10 cellular contexts compared by ENCODE assay signal in the genomic region with DNA sequence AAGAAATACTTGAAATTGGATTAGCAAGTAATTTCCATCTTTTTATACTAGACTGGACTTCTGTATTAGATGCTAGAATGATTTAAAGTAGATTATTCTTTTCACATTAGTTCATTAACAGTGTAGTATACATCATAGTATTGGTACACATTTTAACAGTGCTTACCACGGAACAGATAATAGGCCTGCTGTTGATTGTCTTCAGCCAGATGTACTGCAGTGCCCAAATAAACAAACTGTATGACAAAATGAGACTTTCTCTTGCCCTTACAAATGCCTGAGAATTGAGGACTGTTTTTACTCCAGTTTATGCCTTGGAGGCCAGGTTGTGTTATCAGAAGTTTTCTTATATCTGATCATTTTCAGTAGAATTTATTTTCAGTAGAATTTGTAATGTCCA. TPM values are rescaled to one million over a fixed set of nuclear protein-coding genes. Genes with fewer than 3 reads are reported as not detected.
A peak's percentile ranks its signal among the peaks of the same experiment; 100 is the strongest.
DNase-seq lines count a peak whose midpoint lies in the region; ATAC-seq and TF ChIP-seq lines count a peak whose summit lies in the region.
"Had no signal": no experiment of that assay in that cellular context is flagged by ENCODE, and none has a peak within 500 bp of the region (broad histone marks: within the 10 kb centered on the region; RNA-seq: fewer than 3 reads in every experiment).

No MANE protein-coding gene starts in this region.

- H3F3A ChIP-seq in SU-DHL-6 (ENCODE audit: insufficient read depth) = peaks cover 61% of the 10 kb centered on the region

- peaks cover 32% of the 10 kb centered on the region for H3K36me3 Mint-ChIP-seq in activated CD4-positive, alpha-beta T cell treated with anti-CD3 and anti-CD28 coated beads, Interleukin-2, amount 10 ng/mL, durations not matched to agents 7 days and 5 days (ENCODE audit: low read depth)
- no peaks in the 10 kb centered on the region for H3K36me3 Mint-ChIP-seq in WTC11

- no peaks in the 10 kb centered on the region for H4K20me1 ChIP-seq in SU-DHL-6 (ENCODE audit: low read depth, low read length)

- H3K4me3 Mint-ChIP-seq in activated CD4-positive, alpha-beta T cell treated with anti-CD3 and anti-CD28 coated beads, Interleukin-2, amount 10 ng/mL, durations not matched to agents 7 days and 5 days = peak overlapping the region; percentile 80
- no peak overlapping the region for H3K4me3 Mint-ChIP-seq in WTC11

- no peak overlapping the region for H2AFZ ChIP-seq in SU-DHL-6 (ENCODE audit: low read depth, low read length, severe bottlenecking)

- peak overlapping the region; percentile 100 for H3K4me2 ChIP-seq in SU-DHL-6 (ENCODE audit: low read depth, low read length, poor library complexity, severe bottlenecking)

- peak overlapping the region; percentile 76 for H3K4me3 ChIP-seq in SU-DHL-6 (ENCODE audit: insufficient read depth, low read length, poor library complexity, severe bottlenecking)
- peak overlapping the region; percentile 39 for H3K4me3 ChIP-seq in fibroblast of mammary gland (ENCODE audit: control insufficient read depth, low read depth, low read length)

- peak overlapping the region; percentile 67 for H3K9ac ChIP-seq in SU-DHL-6 (ENCODE audit: low read length)

- H3K27me3 Mint-ChIP-seq in activated CD4-positive, alpha-beta T cell treated with anti-CD3 and anti-CD28 coated beads, Interleukin-2, amount 10 ng/mL, durations not matched to agents 7 days and 5 days = no peaks in the 10 kb centered on the region
- no peaks in the 10 kb centered on the region for H3K27me3 Mint-ChIP-seq in WTC11 (ENCODE audit: low read depth)

- TF ChIP-seq CTCF in SU-DHL-6 (IDR thresholded peaks at IDR 0.05; ENCODE audit: insufficient read depth, low read length, poor library complexity, severe bottlenecking) (no peak), fibroblast of mammary gland (conservative IDR thresholded peaks at IDR 0.05; ENCODE audit: control insufficient read depth, insufficient read depth, low read depth, low read length) (no peak), WTC11 (IDR thresholded peaks at IDR 0.05) (no peak)

- H3K4me1 Mint-ChIP-seq in activated CD4-positive, alpha-beta T cell treated with anti-CD3 and anti-CD28 coated beads, Interleukin-2, amount 10 ng/mL, durations not matched to agents 7 days and 5 days = peaks cover 37% of the 10 kb centered on the region
- H3K4me1 Mint-ChIP-seq in WTC11 = peaks cover 9% of the 10 kb centered on the region

- peak overlapping the region; percentile 94 for H3K27ac Mint-ChIP-seq in activated CD4-positive, alpha-beta T cell treated with anti-CD3 and anti-CD28 coated beads, Interleukin-2, amount 10 ng/mL, durations not matched to agents 7 days and 5 days
- no peak overlapping the region for H3K27ac Mint-ChIP-seq in WTC11

- H3K27me3 ChIP-seq in SU-DHL-6 (ENCODE audit: low read length) = no peaks in the 10 kb centered on the region

- POLR2A ChIA-PET in activated CD4-positive, alpha-beta T cell treated with anti-CD3 and anti-CD28 coated beads, Interleukin-2, amount 10 ng/mL, durations not matched to agents 7 days and 5 days (lab: Charles Lee) = no interaction called here
- POLR2A ChIA-PET in WTC11 (lab: Charles Lee) = no interaction called here

- H3K27ac ChIP-seq in SU-DHL-6 (ENCODE audit: low read depth, low read length) (peak overlapping the region; percentile 100), substantia nigra (ENCODE audit: low read depth, low read length, poor library complexity, severe bottlenecking) (peak overlapping the region; percentile 92)

- peaks cover 46% of the 10 kb centered on the region for H3K79me2 ChIP-seq in SU-DHL-6 (ENCODE audit: insufficient read depth, low read length)

- DNase-seq in activated CD4-positive, alpha-beta T cell treated with anti-CD3 and anti-CD28 coated beads, Interleukin-2, amount 10 ng/mL, durations not matched to agents 7 days and 5 days = no peak
- DNase-seq in activated CD4-positive, alpha-beta T cell treated with anti-CD3 and anti-CD28 coated beads, Interleukin-2, amount 50 U/mL, for 48 hours = no peak
- peak; percentile 58 for DNase-seq in fibroblast of mammary gland (ENCODE audit: low read depth)
- DNase-seq in substantia nigra (lab: John Stamatoyannopoulos, UW) = peak in 2 of 49 donors; percentile 9 to 32
- DNase-seq in WTC11 (ENCODE audit: low spot score) = no peak
- DNase-seq in AG20443 (ENCODE audit: low spot score) = no peak
- DNase-seq: GOT3, NCI-H187 had no signal

- H3K9me3 ChIP-seq in SU-DHL-6 (ENCODE audit: insufficient read depth, low read length) = no peaks in the 10 kb centered on the region

- H3K36me3 ChIP-seq in SU-DHL-6 (ENCODE audit: low read length) = no peaks in the 10 kb centered on the region

- CTCF ChIA-PET in activated CD4-positive, alpha-beta T cell treated with anti-CD3 and anti-CD28 coated beads, Interleukin-2, amount 10 ng/mL, durations not matched to agents 7 days and 5 days (lab: Charles Lee) = no interaction called here
- CTCF ChIA-PET in WTC11 (lab: Charles Lee) = interaction anchor here (0.6 to 0.8 kb wide), 2 partner anchors 69 to 253 kb away, joined by 3 read pairs; no protein-coding TSS in a partner anchor

- no peak for ATAC-seq in WTC11
- ATAC-seq in GM21447 (IDR thresholded peaks at IDR 0.05; ENCODE audit: unreplicated experiment) = no peak

- no peaks in the 10 kb centered on the region for H3K9me3 Mint-ChIP-seq in activated CD4-positive, alpha-beta T cell treated with anti-CD3 and anti-CD28 coated beads, Interleukin-2, amount 10 ng/mL, durations not matched to agents 7 days and 5 days
- H3K9me3 Mint-ChIP-seq in WTC11 = no peaks in the 10 kb centered on the region

- H3K9me2 ChIP-seq in SU-DHL-6 (replicated peaks; ENCODE audit: insufficient read depth, low read length) = no peaks in the 10 kb centered on the region

TF ChIP-seq in WTC11, 78 proteins besides CTCF, POLR2A, EP300 and RAD21 (continues in another document):
- TF ChIP-seq ZNF416 (CRISPR knock-in tag; IDR thresholded peaks at IDR 0.05) = no peak
- TF ChIP-seq, protein P1, sequence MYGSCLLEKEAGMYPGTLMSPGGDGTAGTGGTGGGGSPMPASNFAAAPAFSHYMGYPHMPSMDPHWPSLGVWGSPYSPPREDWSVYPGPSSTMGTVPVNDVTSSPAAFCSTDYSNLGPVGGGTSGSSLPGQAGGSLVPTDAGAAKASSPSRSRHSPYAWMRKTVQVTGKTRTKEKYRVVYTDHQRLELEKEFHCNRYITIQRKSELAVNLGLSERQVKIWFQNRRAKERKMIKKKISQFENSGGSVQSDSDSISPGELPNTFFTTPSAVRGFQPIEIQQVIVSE (CRISPR knock-in tag; IDR thresholded peaks at IDR 0.05; ENCODE audit: borderline replicate concordance) = no peak
- TF ChIP-seq, protein P2, sequence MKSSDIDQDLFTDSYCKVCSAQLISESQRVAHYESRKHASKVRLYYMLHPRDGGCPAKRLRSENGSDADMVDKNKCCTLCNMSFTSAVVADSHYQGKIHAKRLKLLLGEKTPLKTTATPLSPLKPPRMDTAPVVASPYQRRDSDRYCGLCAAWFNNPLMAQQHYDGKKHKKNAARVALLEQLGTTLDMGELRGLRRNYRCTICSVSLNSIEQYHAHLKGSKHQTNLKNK (CRISPR knock-in tag; IDR thresholded peaks at IDR 0.05) = no peak
- TF ChIP-seq, protein P3, sequence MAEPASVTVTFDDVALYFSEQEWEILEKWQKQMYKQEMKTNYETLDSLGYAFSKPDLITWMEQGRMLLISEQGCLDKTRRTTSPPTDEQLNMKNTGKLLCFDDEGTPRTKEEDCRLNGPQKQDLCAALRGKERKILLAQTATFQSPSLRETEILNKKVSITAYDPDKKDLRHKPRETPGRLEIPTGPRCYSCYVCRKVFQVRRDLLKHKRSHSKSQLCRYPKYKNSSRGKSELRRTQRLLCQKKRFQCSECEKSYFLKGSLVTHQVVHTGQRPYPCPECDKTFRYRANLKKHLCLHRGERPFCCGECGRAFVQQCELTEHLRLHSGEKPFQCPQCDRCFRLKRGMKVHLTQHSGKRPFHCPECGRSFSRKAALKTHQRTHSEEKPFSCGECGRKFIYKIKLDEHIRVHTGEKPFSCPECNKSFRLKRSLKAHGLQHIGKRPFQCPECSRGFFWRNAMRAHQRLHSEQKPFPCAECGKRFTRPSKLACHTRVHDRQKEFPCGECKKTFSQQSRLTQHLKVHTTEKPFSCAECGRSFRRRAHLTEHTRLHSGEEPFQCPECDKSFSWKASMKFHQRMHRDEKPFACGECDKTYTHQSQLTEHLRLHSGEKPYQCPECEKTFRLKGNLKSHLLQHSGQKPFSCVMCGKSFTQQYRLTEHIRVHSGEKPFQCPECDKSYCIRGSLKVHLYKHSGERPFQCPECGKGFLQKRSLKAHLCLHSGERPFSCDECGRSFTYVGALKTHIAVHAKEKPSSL (CRISPR knock-in tag; conservative IDR thresholded peaks at IDR 0.05) = no peak
- no peak for TF ChIP-seq FOXK1 (CRISPR knock-in tag; IDR thresholded peaks at IDR 0.05)
- TF ChIP-seq, protein P4, sequence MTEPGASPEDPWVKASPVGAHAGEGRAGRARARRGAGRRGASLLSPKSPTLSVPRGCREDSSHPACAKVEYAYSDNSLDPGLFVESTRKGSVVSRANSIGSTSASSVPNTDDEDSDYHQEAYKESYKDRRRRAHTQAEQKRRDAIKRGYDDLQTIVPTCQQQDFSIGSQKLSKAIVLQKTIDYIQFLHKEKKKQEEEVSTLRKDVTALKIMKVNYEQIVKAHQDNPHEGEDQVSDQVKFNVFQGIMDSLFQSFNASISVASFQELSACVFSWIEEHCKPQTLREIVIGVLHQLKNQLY (CRISPR knock-in tag; IDR thresholded peaks at IDR 0.05) = no peak
- TF ChIP-seq, protein P5, sequence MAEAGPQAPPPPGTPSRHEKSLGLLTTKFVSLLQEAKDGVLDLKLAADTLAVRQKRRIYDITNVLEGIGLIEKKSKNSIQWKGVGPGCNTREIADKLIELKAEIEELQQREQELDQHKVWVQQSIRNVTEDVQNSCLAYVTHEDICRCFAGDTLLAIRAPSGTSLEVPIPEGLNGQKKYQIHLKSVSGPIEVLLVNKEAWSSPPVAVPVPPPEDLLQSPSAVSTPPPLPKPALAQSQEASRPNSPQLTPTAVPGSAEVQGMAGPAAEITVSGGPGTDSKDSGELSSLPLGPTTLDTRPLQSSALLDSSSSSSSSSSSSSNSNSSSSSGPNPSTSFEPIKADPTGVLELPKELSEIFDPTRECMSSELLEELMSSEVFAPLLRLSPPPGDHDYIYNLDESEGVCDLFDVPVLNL (CRISPR knock-in tag; IDR thresholded peaks at IDR 0.05; ENCODE audit: borderline replicate concordance, low read depth) = no peak
- TF ChIP-seq TCF7 (CRISPR knock-in tag; IDR thresholded peaks at IDR 0.05; ENCODE audit: low read depth) = no peak
- TF ChIP-seq ZNF423 (CRISPR knock-in tag; IDR thresholded peaks at IDR 0.05) = no peak
- TF ChIP-seq ZNF671 (CRISPR knock-in tag; IDR thresholded peaks at IDR 0.05) = no peak

RNA-seq across cellular contexts. Expression of a gene that starts 0.6 kb away (rescaled TPM):
- 10 to 100 TPM; 58.9 to 73.4 TPM for total RNA-seq in activated CD4-positive, alpha-beta T cell treated with anti-CD3 and anti-CD28 coated beads, Interleukin-2, amount 10 ng/mL, durations not matched to agents 7 days and 5 days
- total RNA-seq in WTC11 (2021) = 0.09 to 0.16 TPM (median 0.15 TPM) in 3 replicates

RNA-seq across cellular contexts. Expression of a gene that starts 6.9 kb away (rescaled TPM):
- total RNA-seq in activated CD4-positive, alpha-beta T cell treated with anti-CD3 and anti-CD28 coated beads, Interleukin-2, amount 10 ng/mL, durations not matched to agents 7 days and 5 days = 100 to 1,000 TPM in 1 of 2 experiments, 10 to 100 TPM in 1; 74.9 to 102 TPM
- total RNA-seq in WTC11 (2021) = 0.18 to 0.37 TPM (median 0.25 TPM) in 3 replicates

RNA-seq across cellular contexts. Expression of a gene that starts 23.8 kb away (rescaled TPM):
- under 1 TPM; 0.44 to 0.62 TPM for total RNA-seq in activated CD4-positive, alpha-beta T cell treated with anti-CD3 and anti-CD28 coated beads, Interleukin-2, amount 10 ng/mL, durations not matched to agents 7 days and 5 days
- not detected in 3 replicates for total RNA-seq in WTC11 (2021)

Comparison
In these comparisons a context has a peak if more than half of its experiments do, and no peak if none do; other contexts are left out.
1. RNA of a gene that starts 0.6 kb away (total RNA-seq): 58.9 to 73.4 TPM in activated CD4-positive, alpha-beta T cell treated with anti-CD3 and anti-CD28 coated beads, Interleukin-2, amount 10 ng/mL, durations not matched to agents 7 days and 5 days; 0.09 to 0.16 TPM in WTC11; every median in the first group is over 10 times any median in the second.
2. RNA of a gene that starts 6.9 kb away (total RNA-seq): 74.9 to 102 TPM in activated CD4-positive, alpha-beta T cell treated with anti-CD3 and anti-CD28 coated beads, Interleukin-2, amount 10 ng/mL, durations not matched to agents 7 days and 5 days; 0.18 to 0.37 TPM in WTC11; every median in the first group is over 10 times any median in the second.